In the genomic region with DNA sequence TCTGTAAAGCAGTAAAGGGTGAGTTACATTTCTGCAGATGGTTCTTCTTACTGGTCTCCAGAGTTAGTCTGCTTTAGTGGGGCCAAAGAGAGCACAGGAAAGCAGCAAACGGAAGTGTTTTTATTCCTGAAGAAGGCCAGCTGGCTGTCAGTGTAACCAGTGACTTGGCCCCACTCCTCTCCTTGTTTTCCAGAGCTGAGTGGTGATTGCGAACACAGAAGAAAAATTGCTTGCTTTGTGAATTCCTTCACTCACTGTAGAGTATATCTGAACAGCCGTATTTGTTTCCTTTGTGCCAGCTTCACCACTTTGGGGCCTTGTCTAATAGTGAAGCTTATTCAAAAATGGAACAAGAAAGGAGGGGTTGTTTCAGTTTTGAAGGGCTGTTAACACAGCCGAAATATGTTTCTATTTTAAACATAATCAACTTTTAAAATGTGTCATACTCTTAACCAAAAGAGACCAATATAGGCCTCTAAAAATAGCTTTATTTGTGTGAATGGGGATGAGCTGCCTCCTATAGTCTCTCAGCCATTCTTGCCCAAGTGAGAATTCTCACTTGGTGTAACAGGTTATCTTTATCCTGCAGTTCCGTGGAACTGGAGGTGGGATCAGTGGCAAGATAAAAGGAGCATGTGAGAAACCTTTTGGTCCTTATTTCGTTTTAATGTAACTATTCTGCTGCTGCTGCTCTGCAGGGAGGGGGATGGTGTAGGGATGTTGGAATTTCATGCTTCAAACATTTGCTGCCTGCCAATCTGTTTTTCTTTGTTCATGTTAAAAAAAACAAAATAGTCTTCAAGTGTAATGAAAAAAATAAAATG, we compare ENCODE assay signal across 10 cellular contexts. TPM values are rescaled to one million over a fixed set of nuclear protein-coding genes. Genes with fewer than 3 reads are reported as not detected.
A peak's percentile ranks its signal among the peaks of the same experiment; 100 is the strongest.
DNase-seq lines count a peak whose midpoint lies in the region; ATAC-seq and TF ChIP-seq lines count a peak whose summit lies in the region.
"Had no signal": no experiment of that assay in that cellular context is flagged by ENCODE, and none has a peak within 500 bp of the region (broad histone marks: within the 10 kb centered on the region; RNA-seq: fewer than 3 reads in every experiment).

No MANE protein-coding gene starts in this region.

- DNase-seq in RPMI7951 (ENCODE audit: low read depth), result peak; percentile 14
- DNase-seq in ecto neural progenitor cell (ENCODE audit: low spot score), result no peak
- DNase-seq in NCI-H2081 treated with DMSO at 0.1 percent for 48 hours (lab: John Stamatoyannopoulos, UW), result no peak
- DNase-seq in activated CD4-positive, alpha-beta T cell treated with anti-CD3 and anti-CD28 coated beads for 4 hours, result no peak
- no peak for DNase-seq in NCI-H774 (lab: John Stamatoyannopoulos, UW)

- H3K9me3 ChIP-seq in mucosa of rectum (ENCODE audit: control insufficient read depth in 2 of 2, low read length in 2 of 2), result no peaks in the 10 kb centered on the region

- no peak for TF ChIP-seq POLR2A in GM18505 (IDR thresholded peaks at IDR 0.05; ENCODE audit: borderline replicate concordance, extremely low read depth, insufficient read depth, insufficient read length)

- H3K4me1 ChIP-seq in mucosa of rectum (ENCODE audit: control insufficient read depth in 2 of 2, insufficient read depth in 2 of 2, low read length in 2 of 2), result no peaks in the 10 kb centered on the region

- H3K4me3 ChIP-seq in mucosa of rectum (ENCODE audit: low read length in 2 of 2), result no peak overlapping the region

- H3K36me3 ChIP-seq in mucosa of rectum (ENCODE audit: control insufficient read depth in 2 of 2, insufficient read depth in 2 of 2, low read length in 2 of 2), result no peaks in the 10 kb centered on the region

- ATAC-seq in GM18505 (IDR thresholded peaks at IDR 0.05; ENCODE audit: unreplicated experiment) (peak; percentile 97), GM21723 (IDR thresholded peaks at IDR 0.05; ENCODE audit: unreplicated experiment) (peak; percentile 97)

- H3K9ac ChIP-seq in mucosa of rectum (ENCODE audit: low read depth in 1 of 2, low read length in 2 of 2), result no peak overlapping the region

- H3K27ac ChIP-seq in mucosa of rectum (ENCODE audit: low read depth in 2 of 2, low read length in 2 of 2), result peak overlapping the region; percentile 2 to 61
- H3K27ac ChIP-seq: HL-60 had no signal

- H3K27me3 ChIP-seq in mucosa of rectum (ENCODE audit: control insufficient read depth in 2 of 2, insufficient read depth in 2 of 2, low read length in 2 of 2), result no peaks in the 10 kb centered on the region

RNA-seq across cellular contexts. Expression of a gene that starts 37.8 kb away (rescaled TPM):
- total RNA-seq in RPMI7951 (2014; rRNA removed; shearing (Covaris generic)), result not detected in 2 replicates
- total RNA-seq: skeletal muscle tissue had no signal

RNA-seq across cellular contexts. Expression of a gene that starts 59.0 kb away (rescaled TPM):
- 26.6 and 30.5 TPM in 2 replicates for total RNA-seq in RPMI7951 (2014; rRNA removed; shearing (Covaris generic))
